8 cellular contexts compared by ENCODE assay signal in genomic region chr2:73070651-73071451, GRCh38. TPM values are rescaled to one million over a fixed set of nuclear protein-coding genes. Genes with fewer than 3 reads are reported as not detected.
DNase-seq lines count a peak whose midpoint lies in the region; ATAC-seq and TF ChIP-seq lines count a peak whose summit lies in the region.

No MANE protein-coding gene starts in this region.

- TF ChIP-seq CTCF in GM06990 (IDR thresholded peaks at IDR 0.05; ENCODE audit: insufficient read depth, low read length, poor library complexity, severe bottlenecking) (no peak), suprapubic skin (IDR thresholded peaks at IDR 0.05) (no peak)

- H3K4me3 ChIP-seq in GM06990 (replicated peaks; ENCODE audit: low read depth, low read length) (peak overlapping the region; percentile 74), SK-N-MC (peak overlapping the region; percentile 92), suprapubic skin (peak overlapping the region; percentile 95)

- peak; percentile 92 for ATAC-seq in HG02571 (IDR thresholded peaks at IDR 0.05; ENCODE audit: unreplicated experiment)

- no peaks in the 10 kb centered on the region; the same call in 1 of the 2 replicates for H3K27me3 ChIP-seq in GM06990 (replicated peaks; ENCODE audit: control insufficient read depth, insufficient read depth, low read length)
- no peaks in the 10 kb centered on the region for H3K27me3 ChIP-seq in suprapubic skin

- peak overlapping the region; percentile 95 for H3K9ac ChIP-seq in SK-N-MC (ENCODE audit: insufficient read length)

- peak overlapping the region; percentile 92 for H3K27ac ChIP-seq in SK-N-MC
- H3K27ac ChIP-seq in suprapubic skin, result peak overlapping the region; percentile 91

- peak; percentile 96 for DNase-seq in GM06990 (ENCODE audit: extremely low read depth, insufficient read length)
- DNase-seq in NAMALWA (ENCODE audit: low spot score), result peak; percentile 94
- DNase-seq in SK-N-MC (ENCODE audit: low read depth, low spot score), result no peak
- peak; percentile 93 for DNase-seq in activated naive CD4-positive, alpha-beta T cell treated with anti-CD3 and anti-CD28 coated beads, Interleukin-2, amount 50 U/mL, for 16 hours
- DNase-seq in glomerular visceral epithelial cell (ENCODE audit: extremely low spot score), result peak; percentile 94
- peak; percentile 97 for DNase-seq in occipital lobe (lab: John Stamatoyannopoulos, UW)
- DNase-seq in suprapubic skin (ENCODE audit: low spot score in 2 of 2), result peak; percentile 98 to 99

- H3K36me3 ChIP-seq in GM06990 (ENCODE audit: control insufficient read depth, insufficient read depth, low read length) (no peaks in the 10 kb centered on the region), SK-N-MC (ENCODE audit: insufficient read depth, low read length) (no peaks in the 10 kb centered on the region), suprapubic skin (peaks cover 11% of the 10 kb centered on the region)

- peaks cover 35% of the 10 kb centered on the region for H3K4me1 ChIP-seq in suprapubic skin

- 0% methylated on average over 10 of the region's 91 CpGs for whole genome bisulfite sequencing in suprapubic skin

- no peak for TF ChIP-seq EP300 in suprapubic skin (IDR thresholded peaks at IDR 0.05)

- H3K9me3 ChIP-seq in SK-N-MC (ENCODE audit: low read depth, low read length) (no peaks in the 10 kb centered on the region), suprapubic skin (no peaks in the 10 kb centered on the region)

- no peak for TF ChIP-seq POLR2A in suprapubic skin (IDR thresholded peaks at IDR 0.05)

RNA-seq across cellular contexts. Expression of gene SFXN5, which starts 0.7 kb away (rescaled TPM):
- total RNA-seq in occipital lobe (27.5 TPM), suprapubic skin (10 to 100 TPM; 11.9 to 25.7 (median 18.8) TPM)

RNA-seq across cellular contexts. Expression of gene RAB11FIP5, which starts 41.9 kb away (rescaled TPM):
- 7.5 TPM for total RNA-seq in occipital lobe
- total RNA-seq in suprapubic skin, result 10 to 100 TPM; 24.9 to 39.5 (median 29.1) TPM
